In genomic region chr5:41903892-41904799, GRCh38 we compare ENCODE assay signal across 1 cellular context.
TF ChIP-seq lines count a peak whose summit lies in the region.

Gene RIMOC1 (plus strand): TSS chr5:41904344. CDS start chr5:41904368, 24 bp downstream.

TF ChIP-seq in K562, 482 proteins besides CTCF, POLR2A, EP300 and RAD21 (continued from another document and continues in another):
- no peak for TF ChIP-seq RNF219 (CRISPR knock-in tag; IDR thresholded peaks at IDR 0.05)
- no peak for TF ChIP-seq IRF1 (CRISPR knock-in tag; IDR thresholded peaks at IDR 0.05; ENCODE audit: borderline replicate concordance)
- TF ChIP-seq ID3 (CRISPR knock-in tag; IDR thresholded peaks at IDR 0.05), result no peak
- peak; percentile 85 for TF ChIP-seq ID3 (tag; IDR thresholded peaks at IDR 0.05)
- TF ChIP-seq ZFP36 (IDR thresholded peaks at IDR 0.05; ENCODE audit: low read depth, low read length, partially characterized antibody), result peak; percentile 11
- TF ChIP-seq ZNF518B (CRISPR knock-in tag; IDR thresholded peaks at IDR 0.05), result no peak
- peak; percentile 79 for TF ChIP-seq MTA3 (IDR thresholded peaks at IDR 0.05; ENCODE audit: borderline replicate concordance)
- TF ChIP-seq ZNF384 (IDR thresholded peaks at IDR 0.05; ENCODE audit: low read depth, low read length), result no peak
- peak; percentile 92 for TF ChIP-seq BRD4 (IDR thresholded peaks at IDR 0.05)
- TF ChIP-seq HDAC2 (IDR thresholded peaks at IDR 0.05), result peak; percentile 88
- TF ChIP-seq POLR2B (IDR thresholded peaks at IDR 0.05; ENCODE audit: low read depth, partially characterized antibody), result peak; percentile 83
- TF ChIP-seq NCOA4 (IDR thresholded peaks at IDR 0.05; ENCODE audit: partially characterized antibody), result peak; percentile 76
- peak; percentile 87; the same call in 1 of the 2 replicates for TF ChIP-seq ZNF717 (CRISPR knock-in tag; IDR thresholded peaks at IDR 0.05)
- TF ChIP-seq TCF7L2 (IDR thresholded peaks at IDR 0.05; ENCODE audit: low read depth, low read length), result no peak
- peak; percentile 100 for TF ChIP-seq TFE3 (CRISPR knock-in tag; IDR thresholded peaks at IDR 0.05)
- peak; percentile 80; the same call in 1 of the 2 replicates for TF ChIP-seq ARID3B (CRISPR knock-in tag; IDR thresholded peaks at IDR 0.05; ENCODE audit: borderline replicate concordance)
- TF ChIP-seq GTF2A2 (tag; IDR thresholded peaks at IDR 0.05), result 0 out of 2 replicates have a peak, but pooled peaks have one; percentile 30
- peak; percentile 77; the same call in 1 of the 2 replicates for TF ChIP-seq ZNF232 (CRISPR knock-in tag; IDR thresholded peaks at IDR 0.05)
- TF ChIP-seq LCOR (CRISPR knock-in tag; IDR thresholded peaks at IDR 0.05), result peak; percentile 66; the same call in 1 of the 2 replicates
- 0 out of 2 replicates have a peak, but pooled peaks have one; percentile 38 for TF ChIP-seq ZC3H8 (IDR thresholded peaks at IDR 0.05)
- TF ChIP-seq CREB3 (tag; conservative IDR thresholded peaks at IDR 0.05; ENCODE audit: low read depth), result no peak
- TF ChIP-seq THAP7 (CRISPR knock-in tag; IDR thresholded peaks at IDR 0.05), result peak; percentile 71; the same call in 1 of the 2 replicates
- peak; percentile 53; the same call in 1 of the 2 replicates for TF ChIP-seq E2F4 (CRISPR knock-in tag; IDR thresholded peaks at IDR 0.05; ENCODE audit: low read depth)
- TF ChIP-seq C11orf30 (IDR thresholded peaks at IDR 0.05; ENCODE audit: low read depth), result peak; percentile 100
- peak; percentile 91 for TF ChIP-seq CREB1 (IDR thresholded peaks at IDR 0.05)
- peak; percentile 90 for TF ChIP-seq CREB1 (CRISPR knock-in tag; IDR thresholded peaks at IDR 0.05)
- TF ChIP-seq E2F3 (CRISPR knock-in tag; IDR thresholded peaks at IDR 0.05), result peak; percentile 89
- TF ChIP-seq TGIF2 (CRISPR knock-in tag; IDR thresholded peaks at IDR 0.05), result peak; percentile 49; the same call in 1 of the 2 replicates
- peak; percentile 89; the same call in 1 of the 2 replicates for TF ChIP-seq ZNF76 (CRISPR knock-in tag; IDR thresholded peaks at IDR 0.05; ENCODE audit: borderline replicate concordance)
- TF ChIP-seq MAZ (CRISPR knock-in tag; conservative IDR thresholded peaks at IDR 0.05 in 1 of 2, IDR thresholded peaks at IDR 0.05 in 1 of 2), result peak; percentile 91 to 96
- 0 out of 2 replicates have a peak, but pooled peaks have one; percentile 66 for TF ChIP-seq HIVEP1 (CRISPR knock-in tag; IDR thresholded peaks at IDR 0.05)
- peak; percentile 66; the same call in 1 of the 2 replicates for TF ChIP-seq ELF2 (CRISPR knock-in tag; IDR thresholded peaks at IDR 0.05)
- TF ChIP-seq ZBTB2 (IDR thresholded peaks at IDR 0.05), result peak; percentile 45; the same call in 1 of the 2 replicates
- peak; percentile 85 for TF ChIP-seq ZBTB9 (CRISPR knock-in tag; IDR thresholded peaks at IDR 0.05)
- no peak for TF ChIP-seq ZNF280A (IDR thresholded peaks at IDR 0.05; ENCODE audit: low read depth, partially characterized antibody)
- TF ChIP-seq MEIS2 (IDR thresholded peaks at IDR 0.05; ENCODE audit: partially characterized antibody), result peak; percentile 81
- TF ChIP-seq ZNF778 (CRISPR knock-in tag; IDR thresholded peaks at IDR 0.05), result no peak
- 0 out of 2 replicates have a peak, but pooled peaks have one; percentile 76 for TF ChIP-seq THRB (CRISPR knock-in tag; conservative IDR thresholded peaks at IDR 0.05)
- TF ChIP-seq ZNF785 (CRISPR knock-in tag; IDR thresholded peaks at IDR 0.05), result no peak
- TF ChIP-seq ARNT (IDR thresholded peaks at IDR 0.05), result peak in 1 of 2 experiments; percentile 83; a peak in 3 of 4 replicates
- no peak for TF ChIP-seq ZNF3 (CRISPR knock-in tag; IDR thresholded peaks at IDR 0.05)
- TF ChIP-seq KLF6 (CRISPR knock-in tag; IDR thresholded peaks at IDR 0.05; ENCODE audit: borderline replicate concordance), result peak; percentile 91; the same call in 1 of the 2 replicates
- no peak for TF ChIP-seq ZNF133 (CRISPR knock-in tag; IDR thresholded peaks at IDR 0.05)
